In the genomic region with DNA sequence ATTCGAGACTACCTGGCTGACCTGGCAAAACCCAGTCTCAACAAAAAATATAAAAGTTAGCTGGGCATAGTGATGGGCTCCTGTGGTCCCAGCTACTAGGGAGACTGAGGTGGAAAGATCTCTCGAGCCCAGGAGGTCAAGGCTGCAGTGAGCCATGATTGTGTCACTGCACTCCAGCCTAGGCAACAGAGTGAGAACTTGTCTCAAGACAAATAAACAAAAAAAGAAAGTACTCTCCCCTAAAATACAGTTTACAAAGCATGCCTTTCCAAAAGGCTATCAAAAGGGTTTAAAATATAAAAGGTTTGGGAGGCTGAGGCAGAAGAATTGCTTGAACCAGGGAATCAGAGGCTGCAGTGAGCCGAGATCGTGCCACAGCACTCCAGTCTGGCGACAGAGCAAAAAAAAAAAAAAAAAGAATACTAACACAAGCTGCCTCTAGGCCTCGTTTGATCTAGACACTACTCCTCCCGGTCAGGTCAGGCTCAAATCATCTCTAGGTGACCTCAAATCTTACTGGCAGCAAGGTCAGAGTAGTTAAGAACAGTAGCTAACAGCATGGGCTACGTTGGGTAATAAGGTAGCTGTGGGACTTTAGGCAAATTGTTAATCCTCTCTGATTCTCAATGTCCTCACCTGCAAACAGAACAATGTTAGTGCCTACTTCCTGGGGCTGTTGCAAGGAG, we compare ENCODE assay signal across 15 cellular contexts. TPM values are rescaled to one million over a fixed set of nuclear protein-coding genes. Genes with fewer than 3 reads are reported as not detected.
DNase-seq lines count a peak whose midpoint lies in the region; ATAC-seq and TF ChIP-seq lines count a peak whose summit lies in the region.
"Had no signal": no experiment of that assay in that cellular context is flagged by ENCODE, and none has a peak within 500 bp of the region (broad histone marks: within the 10 kb centered on the region; RNA-seq: fewer than 3 reads in every experiment).

No MANE protein-coding gene starts in this region.

- TF ChIP-seq CTCF in C4-2B (conservative IDR thresholded peaks at IDR 0.05) (no peak), VCaP (conservative IDR thresholded peaks at IDR 0.05) (no peak)

- intact Hi-C loops in head of caudate nucleus (cut with DNase I) = no loop called here

- H3K4me3 Mint-ChIP-seq in stimulated activated naive B cell treated with anti-CD40 and anti-IgM and Interleukin-4, amounts not matched to agents 10 μg/mL and 1 μg/mL and 100 μg/mL, for 72 hours = no peak overlapping the region
- H3K4me3 Mint-ChIP-seq: activated naive CD4-positive, alpha-beta T cell treated with anti-CD3 and anti-CD28 coated beads, Interleukin-2, amount 10 ng/mL, durations not matched to agents 7 days and 5 days had no signal

- peaks cover 22 to 30% of the 10 kb centered on the region in 2 donors for H3K4me1 Mint-ChIP-seq in stimulated activated naive B cell treated with anti-CD40 and anti-IgM and Interleukin-4, amounts not matched to agents 10 μg/mL and 1 μg/mL and 100 μg/mL, for 72 hours

- peak overlapping the region; percentile 44 for H3K27ac Mint-ChIP-seq in stimulated activated naive B cell treated with anti-CD40 and anti-IgM and Interleukin-4, amounts not matched to agents 10 μg/mL and 1 μg/mL and 100 μg/mL, for 72 hours
- H3K27ac Mint-ChIP-seq: activated naive CD4-positive, alpha-beta T cell treated with anti-CD3 and anti-CD28 coated beads, Interleukin-2, amount 10 ng/mL, durations not matched to agents 7 days and 5 days had no signal

- H3K9me3 Mint-ChIP-seq in stimulated activated naive B cell treated with anti-CD40 and anti-IgM and Interleukin-4, amounts not matched to agents 10 μg/mL and 1 μg/mL and 100 μg/mL, for 72 hours = no peaks in the 10 kb centered on the region
- H3K9me3 Mint-ChIP-seq: activated naive CD4-positive, alpha-beta T cell treated with anti-CD3 and anti-CD28 coated beads, Interleukin-2, amount 10 ng/mL, durations not matched to agents 7 days and 5 days had no signal

- peaks cover 5% of the 10 kb centered on the region in 2 donors for H3K36me3 Mint-ChIP-seq in stimulated activated naive B cell treated with anti-CD40 and anti-IgM and Interleukin-4, amounts not matched to agents 10 μg/mL and 1 μg/mL and 100 μg/mL, for 72 hours

- ATAC-seq in left lobe of liver (peak; percentile 49), GM21367 (IDR thresholded peaks at IDR 0.05; ENCODE audit: unreplicated experiment) (no peak)
- ATAC-seq in stimulated activated naive B cell treated with anti-CD40 and anti-IgM and Interleukin-4, amounts not matched to agents 10 μg/mL and 1 μg/mL and 100 μg/mL, for 72 hours (replicated peaks) = no peak
- ATAC-seq: Right ventricle myocardium inferior had no signal

- no peaks in the 10 kb centered on the region for H3K27me3 Mint-ChIP-seq in stimulated activated naive B cell treated with anti-CD40 and anti-IgM and Interleukin-4, amounts not matched to agents 10 μg/mL and 1 μg/mL and 100 μg/mL, for 72 hours

- H3K27ac ChIP-seq in C4-2B = peak overlapping the region; percentile 71
- peak overlapping the region; percentile 49 for H3K27ac ChIP-seq in VCaP

- DNase-seq in left lobe of liver (ENCODE audit: low spot score) = peak; percentile 55
- DNase-seq in stimulated activated naive B cell treated with anti-CD40 and anti-IgM and Interleukin-4, amounts not matched to agents 10 μg/mL and 1 μg/mL and 100 μg/mL, for 72 hours = no peak
- DNase-seq in epidermal melanocyte (ENCODE audit: insufficient read length, low spot score) = no peak
- no peak for DNase-seq in NCI-H748 treated with DMSO at 0.1 percent for 48 hours (lab: John Stamatoyannopoulos, UW)
- DNase-seq in head of caudate nucleus = no peak
- DNase-seq: ACHN; activated naive CD4-positive, alpha-beta T cell treated with anti-CD3 and anti-CD28 coated beads, Interleukin-2, amount 10 ng/mL, durations not matched to agents 7 days and 5 days; activated T-cell treated with anti-CD3 and anti-CD28 coated beads for 4 hours; dermis blood vessel endothelial cell; erythroblast; stimulated activated CD4-positive, alpha-beta T cell treated with anti-CD3 and anti-CD28 coated beads, Interleukin-2, amount 100 ng/mL, for 48 hours had no signal

RNA-seq across cellular contexts. Expression of a gene that starts 9.3 kb away (rescaled TPM):
- 6.3 TPM for total RNA-seq in left lobe of liver

RNA-seq across cellular contexts. Expression of a gene that starts 10.2 kb away (rescaled TPM):
- total RNA-seq in left lobe of liver = 76.9 TPM
